In genomic region chr14:36238666-36239363, GRCh38 we compare ENCODE assay signal across 9 cellular contexts.
DNase-seq lines count a peak whose midpoint lies in the region; ATAC-seq and TF ChIP-seq lines count a peak whose summit lies in the region.
"Had no signal": no experiment of that assay in that cellular context is flagged by ENCODE, and none has a peak within 500 bp of the region (broad histone marks: within the 10 kb centered on the region; RNA-seq: fewer than 3 reads in every experiment).

No MANE protein-coding gene starts in this region.

- no peaks in the 10 kb centered on the region for H3K9me2 ChIP-seq in GM23248 (ENCODE audit: insufficient read depth)

- H3K27me3 ChIP-seq in GM23248 (replicated peaks; ENCODE audit: insufficient read depth) (no peaks in the 10 kb centered on the region; the same call in 1 of the 2 replicates), foreskin keratinocyte (no peaks in the 10 kb centered on the region), endodermal cell (ENCODE audit: control insufficient read depth, insufficient read depth, low read length, poor library complexity, severe bottlenecking) (no peaks in the 10 kb centered on the region)

- WGBS in GM23248 (ENCODE audit: low coverage in 1 of 2, low lambda C conversion rate in 2 of 2, missing lambda C conversion rate in 2 of 2), 2 experiments, result 49 to 54% methylated on average over 13 of the region's 13 CpGs
- 90 to 93% methylated on average over 8 to 13 of the region's 13 CpGs for WGBS in endodermal cell (ENCODE audit: insufficient coverage in 1 of 2, insufficient read length in 1 of 2), 2 experiments

- no peak for TF ChIP-seq CTCF in foreskin keratinocyte (conservative IDR thresholded peaks at IDR 0.05)
- no peak for TF ChIP-seq CTCF in endodermal cell (conservative IDR thresholded peaks at IDR 0.05)

- H3K27ac ChIP-seq in GM23248 (no peak overlapping the region), foreskin keratinocyte (no peak overlapping the region), endodermal cell (ENCODE audit: low read depth, low read length) (no peak overlapping the region)
- H3K27ac ChIP-seq: neutrophil had no signal

- in situ Hi-C loops in GM23248 (cut with MboI), result no loop called here

- H3F3A ChIP-seq in GM23248 (ENCODE audit: insufficient read depth), result no peaks in the 10 kb centered on the region

- no peaks in the 10 kb centered on the region for H3K36me3 ChIP-seq in GM23248 (ENCODE audit: low read depth)
- H3K36me3 ChIP-seq in endodermal cell (ENCODE audit: control insufficient read depth, insufficient read depth, low read length), result no peaks in the 10 kb centered on the region
- H3K36me3 ChIP-seq: neutrophil had no signal

- no peak overlapping the region for H3K27ac Mint-ChIP-seq in endodermal cell

- H3K4me1 ChIP-seq in GM23248 (ENCODE audit: insufficient read depth) (no peaks in the 10 kb centered on the region), foreskin keratinocyte (peaks cover 4% of the 10 kb centered on the region), endodermal cell (ENCODE audit: control insufficient read depth, insufficient read depth, low read length) (peaks cover 11% of the 10 kb centered on the region)

- ATAC-seq in foreskin keratinocyte, result peak; percentile 99
- ATAC-seq in HG02642 (IDR thresholded peaks at IDR 0.05; ENCODE audit: poor library complexity, unreplicated experiment), result no peak
- ATAC-seq in GM19328 (IDR thresholded peaks at IDR 0.05; ENCODE audit: unreplicated experiment), result no peak
- no peak for ATAC-seq in GM21526 (IDR thresholded peaks at IDR 0.05; ENCODE audit: low FRiP score, unreplicated experiment)

- no peaks in the 10 kb centered on the region for H3K27me3 Mint-ChIP-seq in endodermal cell (ENCODE audit: insufficient read depth)

- H3K9ac ChIP-seq in GM23248 (no peak overlapping the region), endodermal cell (ENCODE audit: extremely low read depth, low read length, poor library complexity, severe bottlenecking) (no peak overlapping the region)

- no peak overlapping the region for H3K4me3 Mint-ChIP-seq in endodermal cell

- no peaks in the 10 kb centered on the region for H3K36me3 Mint-ChIP-seq in endodermal cell (ENCODE audit: low read depth)

- H3K79me2 ChIP-seq in GM23248 (ENCODE audit: insufficient read depth), result no peaks in the 10 kb centered on the region

- H2AFZ ChIP-seq in GM23248, result no peak overlapping the region

- no peaks in the 10 kb centered on the region for H3K9me3 ChIP-seq in GM23248 (ENCODE audit: low read depth)
- H3K9me3 ChIP-seq in endodermal cell (ENCODE audit: control insufficient read depth, low read length), result no peaks in the 10 kb centered on the region
- H3K9me3 ChIP-seq: neutrophil had no signal

- H3K4me1 Mint-ChIP-seq in endodermal cell, result peaks cover 37% of the 10 kb centered on the region

- no peaks in the 10 kb centered on the region for H4K20me1 ChIP-seq in GM23248 (ENCODE audit: insufficient read depth)

- no peak overlapping the region for H3K4me2 ChIP-seq in GM23248 (ENCODE audit: unreplicated experiment)

- peak; percentile 48 for DNase-seq in AG20443 (ENCODE audit: low spot score)
- peak; percentile 70 for DNase-seq in GM23248
- peak; percentile 54 for DNase-seq in SHP77 treated with DMSO at 0.1 percent for 48 hours (lab: John Stamatoyannopoulos, UW)
- peak; percentile 67 to 69 for DNase-seq in foreskin keratinocyte
- no peak for DNase-seq in endodermal cell

- H3K4me3 ChIP-seq in GM23248, result no peak overlapping the region
- H3K4me3 ChIP-seq in endodermal cell (ENCODE audit: low read length), result no peak overlapping the region

- no peaks in the 10 kb centered on the region for H3K9me3 Mint-ChIP-seq in endodermal cell
